In genomic region chr5:133785182-133785581, GRCh38 we compare ENCODE assay signal across 15 cellular contexts.
"Had no signal": no experiment of that assay in that cellular context is flagged by ENCODE, and none has a peak within 500 bp of the region (broad histone marks: within the 10 kb centered on the region; RNA-seq: fewer than 3 reads in every experiment).

No MANE protein-coding gene starts in this region.

- H3K36me3 ChIP-seq: brain microvascular endothelial cell, pancreas had no signal

- H3K27me3 ChIP-seq: brain microvascular endothelial cell, pancreas had no signal

- ATAC-seq: activated T-cell treated with anti-CD3 and anti-CD28 coated beads, Interleukin-2, amount 50 U/mL, for 4 hours; effector memory CD8-positive, alpha-beta T cell; left lobe of liver; pancreas had no signal

- H3K4me3 Mint-ChIP-seq: activated CD4-positive, alpha-beta memory T cell treated with anti-CD3 and anti-CD28 coated beads for 36 hours; activated naive CD8-positive, alpha-beta T cell treated with anti-CD3 and anti-CD28 coated beads for 36 hours; activated T-cell treated with anti-CD3 and anti-CD28 coated beads, Interleukin-2, amount 50 U/mL, for 4 hours; dendritic cell treated with granulocyte-macrophage colony-stimulating factor and Interleukin-4, amounts not matched to agents 40 ng/mL and 50 ng/mL, for 4 days; effector memory CD8-positive, alpha-beta T cell; nephron progenitor cell had no signal

- H3K27me3 Mint-ChIP-seq: activated CD4-positive, alpha-beta memory T cell treated with anti-CD3 and anti-CD28 coated beads for 36 hours; activated naive CD8-positive, alpha-beta T cell treated with anti-CD3 and anti-CD28 coated beads for 36 hours; dendritic cell treated with granulocyte-macrophage colony-stimulating factor and Interleukin-4, amounts not matched to agents 40 ng/mL and 50 ng/mL, for 4 days had no signal

- H3K4me1 Mint-ChIP-seq: activated naive CD8-positive, alpha-beta T cell treated with anti-CD3 and anti-CD28 coated beads for 36 hours had no signal

- DNase-seq: activated CD4-positive, alpha-beta memory T cell treated with anti-CD3 and anti-CD28 coated beads for 36 hours; activated gamma-delta T cell; activated naive CD8-positive, alpha-beta T cell treated with anti-CD3 and anti-CD28 coated beads for 36 hours; activated T-cell treated with anti-CD3 and anti-CD28 coated beads, Interleukin-2, amount 50 U/mL, for 4 hours; brain microvascular endothelial cell; effector memory CD8-positive, alpha-beta T cell; erythroblast; nephron progenitor cell; pancreas; stimulated activated CD4-positive, alpha-beta T cell treated with anti-CD3 and anti-CD28 coated beads, Interleukin-12 subunit alpha, Interleukin-12 subunit beta, amount 100 ng/mL, for 4 hours; stimulated activated naive CD4-positive, alpha-beta T cell; substantia nigra; trophoblast cell had no signal

- H3K4me1 ChIP-seq: pancreas had no signal

- H3K27ac Mint-ChIP-seq: activated CD4-positive, alpha-beta memory T cell treated with anti-CD3 and anti-CD28 coated beads for 36 hours; activated naive CD8-positive, alpha-beta T cell treated with anti-CD3 and anti-CD28 coated beads for 36 hours; dendritic cell treated with granulocyte-macrophage colony-stimulating factor and Interleukin-4, amounts not matched to agents 40 ng/mL and 50 ng/mL, for 4 days; effector memory CD8-positive, alpha-beta T cell; nephron progenitor cell had no signal

- H3K36me3 Mint-ChIP-seq: activated CD4-positive, alpha-beta memory T cell treated with anti-CD3 and anti-CD28 coated beads for 36 hours; activated naive CD8-positive, alpha-beta T cell treated with anti-CD3 and anti-CD28 coated beads for 36 hours had no signal

- H3K9me3 ChIP-seq: pancreas had no signal

- H3K9me3 Mint-ChIP-seq: activated T-cell treated with anti-CD3 and anti-CD28 coated beads, Interleukin-2, amount 50 U/mL, for 4 hours; dendritic cell treated with granulocyte-macrophage colony-stimulating factor and Interleukin-4, amounts not matched to agents 40 ng/mL and 50 ng/mL, for 4 days; effector memory CD8-positive, alpha-beta T cell had no signal

- H3K27ac ChIP-seq: brain microvascular endothelial cell, pancreas had no signal

- H3K4me3 ChIP-seq: pancreas had no signal
